Comparison of ENCODE assay signal across 13 cellular contexts in genomic region chr7:73669316-73669715, GRCh38. TPM values are rescaled to one million over a fixed set of nuclear protein-coding genes. Genes with fewer than 3 reads are reported as not detected.
DNase-seq lines count a peak whose midpoint lies in the region; ATAC-seq, FAIRE-seq and TF ChIP-seq lines count a peak whose summit lies in the region.
"Had no signal": no experiment of that assay in that cellular context is flagged by ENCODE, and none has a peak within 500 bp of the region (broad histone marks: within the 10 kb centered on the region; RNA-seq: fewer than 3 reads in every experiment).

No MANE protein-coding gene starts in this region.

- H3K4me3 ChIP-seq in H7 (ENCODE audit: insufficient read depth, low read depth, low read length), result no peak overlapping the region
- H3K4me3 ChIP-seq in dorsolateral prefrontal cortex, result peak overlapping the region in 39 of 59 donors; percentile 48 to 84 (median 68)
- H3K4me3 ChIP-seq in pancreas, result peak overlapping the region in 2 of 4 donors; percentile 53 to 67
- peak overlapping the region in 1 of 2 donors; percentile 69 for H3K4me3 ChIP-seq in ascending aorta

- DNase-seq in H7 (peak; percentile 65), dorsolateral prefrontal cortex (no peak), pancreas (peak in 4 of 6 donors; percentile 35 to 82 (median 45)), ascending aorta (ENCODE audit: low spot score in 2 of 2) (no peak), left cardiac atrium (no peak)
- DNase-seq: cerebellar nuclear complex, NCI-H1930, RPMI8226, T-helper 17 cell had no signal

- ATAC-seq in pancreas (peak in 3 of 4 donors; percentile 2 to 6 (median 6)), HG03521 (IDR thresholded peaks at IDR 0.05; ENCODE audit: unreplicated experiment) (no peak), left cardiac atrium (no peak)
- ATAC-seq: T-helper 17 cell had no signal

- H3K9me3 ChIP-seq in pancreas, result no peaks in the 10 kb centered on the region
- no peaks in the 10 kb centered on the region for H3K9me3 ChIP-seq in ascending aorta

- H3K36me3 ChIP-seq in H7 (replicated peaks; ENCODE audit: control insufficient read depth, insufficient read depth, low read length) (no peaks in the 10 kb centered on the region), pancreas (no peaks in the 10 kb centered on the region), ascending aorta (no peaks in the 10 kb centered on the region)

- H3K27me3 ChIP-seq in H7 (ENCODE audit: control insufficient read depth, insufficient read depth, low read length) (peaks cover 9% of the 10 kb centered on the region), dorsolateral prefrontal cortex (no peaks in the 10 kb centered on the region), pancreas (no peaks in the 10 kb centered on the region), ascending aorta (no peaks in the 10 kb centered on the region)

- H3K27ac ChIP-seq in dorsolateral prefrontal cortex, result peak overlapping the region in 2 of 59 donors; percentile 8 to 51
- peak overlapping the region; percentile 26 to 62 (median 42) for H3K27ac ChIP-seq in pancreas
- H3K27ac ChIP-seq in ascending aorta, result no peak overlapping the region
- H3K27ac ChIP-seq: C4-2B had no signal

- FAIRE-seq in pancreas (lab: Jason Lieb, UNC), result no peak
- FAIRE-seq: keratinocyte had no signal

- H3K4me1 ChIP-seq in pancreas, result no peaks in the 10 kb centered on the region
- H3K4me1 ChIP-seq in ascending aorta, result peaks cover 4 to 11% of the 10 kb centered on the region in 2 donors

- TF ChIP-seq CTCF in dorsolateral prefrontal cortex (IDR thresholded peaks at IDR 0.05 in 54 of 56, conservative IDR thresholded peaks at IDR 0.05 in 2 of 56; ENCODE audit: low read depth in 1 of 56, partially characterized antibody in 56 of 56) (no peak), pancreas (IDR thresholded peaks at IDR 0.05) (no peak), ascending aorta (IDR thresholded peaks at IDR 0.05) (no peak)

- intact Hi-C loops in dorsolateral prefrontal cortex (cut with DNase I) (loop anchor here (2.0 to 5.0 kb wide), 5 partner anchors 13 to 142 kb away; partner anchors contain the start of genes BUD23 (in 1 of the 2), DNAJC30 (in 1 of the 2) and STX1A (in 1 of the 2)), pancreas (cut with DNase I) (no loop called here), ascending aorta (cut with DNase I) (loop anchor here (2.0 kb wide), 1 partner anchor 51 kb away; no protein-coding TSS in a partner anchor), left cardiac atrium (cut with DNase I) (loop anchor here in 1 of 2 donors (5.0 kb wide), 2 partner anchors 47 to 62 kb away; partner anchors contain the start of gene MLXIPL)

- 55% methylated on average over 19 of the region's 19 CpGs for WGBS in pancreas, 2 donors

RNA-seq across cellular contexts. Expression of gene VPS37D, which starts 1.7 kb away (rescaled TPM):
- 6.0 and 6.4 TPM in 2 replicates for total RNA-seq in H7 (2014; rRNA removed; shearing (Covaris generic))
- 10 to 100 TPM in 58 of 120 experiments, 1 to 10 TPM in 62; 5.8 to 17.7 (median 9.9) TPM for total RNA-seq in dorsolateral prefrontal cortex
- 1 to 10 TPM; 2.6 to 3.9 (median 2.9) TPM for total RNA-seq in pancreas
- polyA plus RNA-seq in pancreas, result 1 to 10 TPM; 4.5 to 8.2 TPM
- 1.3 TPM for total RNA-seq in ascending aorta
- total RNA-seq in left cardiac atrium, result 1 to 10 TPM; 1.4 to 2.5 TPM

RNA-seq across cellular contexts. Expression of gene DNAJC30, which starts 13.9 kb away (rescaled TPM):
- 2.4 and 2.7 TPM in 2 replicates for total RNA-seq in H7 (2014; rRNA removed; shearing (Covaris generic))
- total RNA-seq in dorsolateral prefrontal cortex (10 to 100 TPM in 119 of 120 experiments, 1 to 10 TPM in 1; 9.5 to 21.4 (median 15.8) TPM), pancreas (1 to 10 TPM; 4.1 to 8.2 (median 5.6) TPM), ascending aorta (16.0 TPM), left cardiac atrium (10 to 100 TPM; 13.6 to 14.3 TPM)
- 1 to 10 TPM; 5.1 to 6.4 TPM for polyA plus RNA-seq in pancreas

RNA-seq across cellular contexts. Expression of gene BUD23, which starts 14.1 kb away (rescaled TPM):
- 39.3 and 48.0 TPM in 2 replicates for total RNA-seq in H7 (2014; rRNA removed; shearing (Covaris generic))
- total RNA-seq in dorsolateral prefrontal cortex, result 10 to 100 TPM; 32.0 to 61.9 (median 46.1) TPM
- 10 to 100 TPM; 26.9 to 36.8 (median 33.0) TPM for total RNA-seq in pancreas
- polyA plus RNA-seq in pancreas, result 10 to 100 TPM; 46.7 to 62.9 TPM
- total RNA-seq in ascending aorta, result 5.6 TPM
- 10 to 100 TPM; 70.3 to 72.5 TPM for total RNA-seq in left cardiac atrium

RNA-seq across cellular contexts. Expression of gene MLXIPL, which starts 45.0 kb away (rescaled TPM):
- 0.63 and 0.73 TPM in 2 replicates for total RNA-seq in H7 (2014; rRNA removed; shearing (Covaris generic))
- total RNA-seq in dorsolateral prefrontal cortex (10 to 100 TPM; 17.3 to 77.2 (median 37.6) TPM), pancreas (10 to 100 TPM in 5 of 6 donors, 1 to 10 TPM in 1; 8.8 to 25.9 (median 19.5) TPM), ascending aorta (297 TPM), left cardiac atrium (10 to 100 TPM; 14.0 to 29.1 TPM)
- polyA plus RNA-seq in pancreas, result 100 to 1,000 TPM; 146 to 176 TPM
- total RNA-seq: glomerular endothelial cell, T-helper 17 cell had no signal

RNA-seq across cellular contexts. Expression of gene STX1A, which starts 50.2 kb away (rescaled TPM):
- 16.8 and 19.4 TPM in 2 replicates for total RNA-seq in H7 (2014; rRNA removed; shearing (Covaris generic))
- total RNA-seq in dorsolateral prefrontal cortex, result 100 to 1,000 TPM in 114 of 120 experiments, 10 to 100 TPM in 6; 59.6 to 264 (median 153) TPM
- 10 to 100 TPM in 2 of 6 donors, 1 to 10 TPM in 4; 2.3 to 11.9 (median 6.9) TPM for total RNA-seq in pancreas
- polyA plus RNA-seq in pancreas, result 10 to 100 TPM; 31.8 to 95.7 TPM
- total RNA-seq in ascending aorta, result 13.1 TPM
- total RNA-seq in left cardiac atrium, result 1 to 10 TPM; 2.0 to 2.6 TPM

Comparison
In these comparisons a context has a peak if more than half of its experiments do, and no peak if none do; other contexts are left out.
1. DNase-seq: peak in H7 (single experiment) and pancreas (4 of 6); none in dorsolateral prefrontal cortex (0 of 10), ascending aorta (0 of 2) and left cardiac atrium (single experiment).
2. H3K27ac ChIP-seq: peak in pancreas (4 of 4); none in ascending aorta (0 of 2).
3. ATAC-seq: peak in pancreas (3 of 4); none in HG03521 (single experiment) and left cardiac atrium (0 of 2).
4. intact Hi-C loops: an anchor here in dorsolateral prefrontal cortex (2.0 to 5.0 kb wide) and ascending aorta (2.0 kb wide); none called in pancreas.